ENCODE assay signal across 8 cellular contexts in the genomic region with DNA sequence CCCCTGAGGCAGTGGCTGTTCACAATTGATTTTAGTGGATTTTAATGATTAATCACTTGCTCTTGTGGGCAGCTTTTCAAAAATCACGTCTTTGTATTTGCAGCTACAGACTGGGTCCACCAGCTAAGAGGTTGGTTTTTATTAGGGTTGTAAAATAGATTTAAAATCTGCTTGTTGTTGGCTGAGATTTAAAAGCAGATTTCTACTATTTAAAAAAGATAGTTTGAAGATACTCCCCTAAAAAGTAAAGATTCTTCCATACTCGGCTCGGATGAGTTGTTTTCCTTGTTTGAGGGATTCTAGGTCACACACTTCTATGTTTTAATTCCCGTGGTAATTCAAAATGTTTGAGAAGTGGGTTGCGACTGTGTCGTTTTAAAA. TPM values are rescaled to one million over a fixed set of nuclear protein-coding genes. Genes with fewer than 3 reads are reported as not detected.
DNase-seq lines count a peak whose midpoint lies in the region; ATAC-seq, FAIRE-seq and TF ChIP-seq lines count a peak whose summit lies in the region.

No MANE protein-coding gene starts in this region.

- no peaks in the 10 kb centered on the region for H3K36me3 ChIP-seq in sigmoid colon

- peak overlapping the region; percentile 91 to 92 (median 91) for H3K4me3 Mint-ChIP-seq in T-cell

- TF ChIP-seq POLR2A in sigmoid colon (IDR thresholded peaks at IDR 0.05) = no peak

- POLR2A ChIA-PET in T-cell (lab: Charles Lee) = interaction anchor here (0.6 to 2.1 kb wide), 11 partner anchors 8 to 121 kb away, joined by 3 to 20 read pairs (median 4); a partner anchor contains a TSS

- no peaks in the 10 kb centered on the region for H3K9me3 ChIP-seq in sigmoid colon

- H3K9me3 Mint-ChIP-seq in T-cell = no peaks in the 10 kb centered on the region

- H3K27me3 Mint-ChIP-seq in T-cell = no peaks in the 10 kb centered on the region

- H3K27ac ChIP-seq in sigmoid colon = peak overlapping the region; percentile 95 to 98 (median 96)

- no peaks in the 10 kb centered on the region for H3K27me3 ChIP-seq in sigmoid colon

- TF ChIP-seq EP300 in sigmoid colon (IDR thresholded peaks at IDR 0.05) = no peak

- intact Hi-C loops in sigmoid colon (cut with DNase I) = loop anchor here (2.0 to 10.0 kb wide), 3 partner anchors 55 to 698 kb away; a partner anchor contains a TSS

- DNase-seq in GM12865 (ENCODE audit: low read depth) (no peak), T-cell (no peak), fibroblast of the aortic adventitia (ENCODE audit: low read depth) (peak; percentile 22), sigmoid colon (no peak), urothelium cell line (ENCODE audit: low spot score) (no peak), NCI-H2171 (lab: John Stamatoyannopoulos, UW) (no peak)

- CTCF ChIA-PET in T-cell (lab: Charles Lee) = interaction anchor here in 1 of 2 donors (0.6 to 1.2 kb wide), 4 partner anchors 18 to 168 kb away, joined by 3 to 4 read pairs (median 3); a partner anchor contains a TSS

- H3K4me1 ChIP-seq in sigmoid colon = peaks cover 0 to 50% (median 41%) of the 10 kb centered on the region in 4 donors

- H3K27ac Mint-ChIP-seq in T-cell = peak overlapping the region; percentile 88 to 90

- peak overlapping the region; percentile 57 for H3K4me3 ChIP-seq in GM12865 (ENCODE audit: low read depth, low read length)
- H3K4me3 ChIP-seq in fibroblast of the aortic adventitia (ENCODE audit: low read depth, low read length) = peak overlapping the region; percentile 86
- H3K4me3 ChIP-seq in sigmoid colon = peak overlapping the region; percentile 84 to 95 (median 92)

- WGBS in sigmoid colon, 2 donors = 11 to 28% methylated on average over 6 of the region's 6 CpGs

- TF ChIP-seq CTCF in GM12865 (IDR thresholded peaks at IDR 0.05; ENCODE audit: insufficient read depth, low read depth, low read length, missing control alignments) (no peak), fibroblast of the aortic adventitia (IDR thresholded peaks at IDR 0.05; ENCODE audit: insufficient read depth, low read length) (no peak), sigmoid colon (IDR thresholded peaks at IDR 0.05) (no peak)

- ATAC-seq in T-cell (replicated peaks in 1 of 4) (no peak), GM19397 (IDR thresholded peaks at IDR 0.05; ENCODE audit: unreplicated experiment) (no peak), GM21737 (IDR thresholded peaks at IDR 0.05; ENCODE audit: unreplicated experiment) (no peak)

- peaks cover 46 to 49% (median 47%) of the 10 kb centered on the region in 3 donors for H3K4me1 Mint-ChIP-seq in T-cell

- no peaks in the 10 kb centered on the region for H3K36me3 Mint-ChIP-seq in T-cell

- FAIRE-seq in urothelium cell line (lab: Jason Lieb, UNC) = no peak

RNA-seq across cellular contexts. Expression of a gene that starts 1.7 kb away (rescaled TPM):
- total RNA-seq in T-cell (100 to 1,000 TPM in 3 of 5 donors, 10 to 100 TPM in 2; 83.3 to 145 (median 101) TPM), fibroblast of the aortic adventitia (ENCODE audit: low replicate concordance) (56.0 and 92.1 TPM in 2 replicates), sigmoid colon (100 to 1,000 TPM; 144 to 201 (median 171) TPM)
- polyA plus RNA-seq in sigmoid colon = 10 to 100 TPM in 2 of 3 donors, 1 to 10 TPM in 1; 8.8 to 17.4 (median 11.0) TPM
